1 cellular context compared by ENCODE assay signal in the genomic region with DNA sequence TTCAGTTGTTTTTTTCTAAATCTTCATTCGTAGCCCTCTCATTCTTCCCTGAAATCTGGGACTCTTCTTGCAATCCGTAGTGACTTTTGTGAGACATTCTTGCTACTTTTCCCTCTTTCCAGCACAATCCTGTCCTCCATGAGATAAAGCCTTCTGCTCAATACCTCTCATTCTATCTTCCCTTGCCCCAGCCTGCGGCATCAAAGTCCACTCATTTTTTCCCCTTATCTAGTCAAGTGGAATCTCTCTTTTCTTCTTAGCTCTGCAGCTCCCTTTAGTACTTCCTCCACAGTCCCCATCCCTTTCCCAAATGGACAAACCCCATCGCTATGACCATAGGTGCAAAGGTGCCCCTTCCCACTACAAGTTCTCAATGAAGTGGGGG.
TF ChIP-seq lines count a peak whose summit lies in the region.

No MANE protein-coding gene starts in this region.

TF ChIP-seq in IMR-90, 13 proteins besides CTCF, POLR2A, EP300 and RAD21:
- no peak for TF ChIP-seq MXI1 (IDR thresholded peaks at IDR 0.05; ENCODE audit: borderline replicate concordance, low read depth, low read length)
- no peak for TF ChIP-seq RCOR1 (IDR thresholded peaks at IDR 0.05; ENCODE audit: insufficient replicate concordance, low read length)
- no peak for TF ChIP-seq BHLHE40 (IDR thresholded peaks at IDR 0.05; ENCODE audit: low read depth, low read length)
- TF ChIP-seq, protein P1, sequence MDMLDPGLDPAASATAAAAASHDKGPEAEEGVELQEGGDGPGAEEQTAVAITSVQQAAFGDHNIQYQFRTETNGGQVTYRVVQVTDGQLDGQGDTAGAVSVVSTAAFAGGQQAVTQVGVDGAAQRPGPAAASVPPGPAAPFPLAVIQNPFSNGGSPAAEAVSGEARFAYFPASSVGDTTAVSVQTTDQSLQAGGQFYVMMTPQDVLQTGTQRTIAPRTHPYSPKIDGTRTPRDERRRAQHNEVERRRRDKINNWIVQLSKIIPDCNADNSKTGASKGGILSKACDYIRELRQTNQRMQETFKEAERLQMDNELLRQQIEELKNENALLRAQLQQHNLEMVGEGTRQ (IDR thresholded peaks at IDR 0.05; ENCODE audit: low read depth, low read length) = no peak
- no peak for TF ChIP-seq NFE2L2 (IDR thresholded peaks at IDR 0.05; ENCODE audit: low read depth, low read length)
- TF ChIP-seq, protein P2, sequence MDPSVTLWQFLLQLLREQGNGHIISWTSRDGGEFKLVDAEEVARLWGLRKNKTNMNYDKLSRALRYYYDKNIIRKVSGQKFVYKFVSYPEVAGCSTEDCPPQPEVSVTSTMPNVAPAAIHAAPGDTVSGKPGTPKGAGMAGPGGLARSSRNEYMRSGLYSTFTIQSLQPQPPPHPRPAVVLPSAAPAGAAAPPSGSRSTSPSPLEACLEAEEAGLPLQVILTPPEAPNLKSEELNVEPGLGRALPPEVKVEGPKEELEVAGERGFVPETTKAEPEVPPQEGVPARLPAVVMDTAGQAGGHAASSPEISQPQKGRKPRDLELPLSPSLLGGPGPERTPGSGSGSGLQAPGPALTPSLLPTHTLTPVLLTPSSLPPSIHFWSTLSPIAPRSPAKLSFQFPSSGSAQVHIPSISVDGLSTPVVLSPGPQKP (IDR thresholded peaks at IDR 0.05; ENCODE audit: borderline replicate concordance, low read depth, low read length) = no peak
- TF ChIP-seq CEBPB (IDR thresholded peaks at IDR 0.05; ENCODE audit: low read depth, low read length) = no peak
- no peak for TF ChIP-seq RFX5 (IDR thresholded peaks at IDR 0.05; ENCODE audit: low read depth, low read length)
- TF ChIP-seq MAZ (IDR thresholded peaks at IDR 0.05; ENCODE audit: borderline replicate concordance, low read depth, low read length) = no peak
- no peak for TF ChIP-seq MAFK (IDR thresholded peaks at IDR 0.05; ENCODE audit: low read depth, low read length)
- TF ChIP-seq FOS (IDR thresholded peaks at IDR 0.05; ENCODE audit: low read depth, low read length) = no peak
- TF ChIP-seq SMC3 (IDR thresholded peaks at IDR 0.05; ENCODE audit: low read depth, low read length) = no peak
- no peak for TF ChIP-seq CHD1 (IDR thresholded peaks at IDR 0.05; ENCODE audit: low read depth, low read length)
